Comparison of ENCODE assay signal across 14 cellular contexts in genomic region chr20:20211274-20211987, GRCh38.
DNase-seq lines count a peak whose midpoint lies in the region; ATAC-seq and TF ChIP-seq lines count a peak whose summit lies in the region.
"Had no signal": no experiment of that assay in that cellular context is flagged by ENCODE, and none has a peak within 500 bp of the region (broad histone marks: within the 10 kb centered on the region; RNA-seq: fewer than 3 reads in every experiment).

No MANE protein-coding gene starts in this region.

- intact Hi-C loops in psoas muscle (cut with DNase I): loop anchor here in 1 of 2 donors (5.0 kb wide), 1 partner anchor 129 kb away; no protein-coding TSS in a partner anchor

- 70 to 73% (median 73%) methylated on average over 5 of the region's 5 CpGs for WGBS in psoas muscle, 3 donors

- no peaks in the 10 kb centered on the region for H3K27me3 ChIP-seq in psoas muscle (ENCODE audit: insufficient read depth in 3 of 3, low read length in 2 of 3)

- H3K36me3 ChIP-seq in psoas muscle (ENCODE audit: insufficient read depth in 1 of 2, low read depth in 1 of 2): no peaks in the 10 kb centered on the region
- H3K36me3 ChIP-seq: neutrophil had no signal

- no peak overlapping the region for H3K4me3 ChIP-seq in psoas muscle

- H3K4me1 ChIP-seq in psoas muscle: peaks cover 12% of the 10 kb centered on the region

- peak; percentile 27 for DNase-seq in NCI-H1694 treated with DMSO at 0.1 percent for 48 hours (lab: John Stamatoyannopoulos, UW)
- no peak for DNase-seq in NCI-H1694 (lab: John Stamatoyannopoulos, UW)
- peak; percentile 99 for DNase-seq in M059J (ENCODE audit: low read depth)
- no peak for DNase-seq in psoas muscle
- DNase-seq in HPDE6-E6E7 (ENCODE audit: extremely low spot score): no peak
- DNase-seq in NCI-H2029 (lab: John Stamatoyannopoulos, UW): no peak
- DNase-seq in cerebellar cortex (ENCODE audit: low spot score): no peak
- DNase-seq: activated CD4-positive, alpha-beta T cell treated with anti-CD3 and anti-CD28 coated beads, Interleukin-2, amount 10 ng/mL, durations not matched to agents 7 days and 5 days; activated effector memory CD4-positive, alpha-beta T cell treated with Interleukin-2 at 50 U/mL for 16 hours; NCI-H446; stimulated activated naive CD4-positive, alpha-beta T cell treated with Interleukin-2 at 50 U/mL for 16 hours; SW 1271 had no signal

- TF ChIP-seq CTCF in psoas muscle (IDR thresholded peaks at IDR 0.05): no peak

- ATAC-seq in SK-N-SH treated with all-trans-retinoic acid at 6 μM for 48 hours: no peak
- no peak for ATAC-seq in psoas muscle

- no peaks in the 10 kb centered on the region for H3K9me3 ChIP-seq in psoas muscle
- H3K9me3 ChIP-seq: neutrophil had no signal

- H3K27ac ChIP-seq in psoas muscle: peak overlapping the region; percentile 17
- H3K27ac ChIP-seq: neutrophil had no signal

TF ChIP-seq in SK-N-SH treated with all-trans-retinoic acid at 6 μM for 48 hours, 23 proteins besides CTCF, POLR2A, EP300 and RAD21:
- no peak for TF ChIP-seq POU6F1 (CRISPR knock-in tag; IDR thresholded peaks at IDR 0.05; ENCODE audit: borderline replicate concordance, low read depth)
- TF ChIP-seq OSR1 (CRISPR knock-in tag; IDR thresholded peaks at IDR 0.05): no peak
- TF ChIP-seq BACH2 (CRISPR knock-in tag; IDR thresholded peaks at IDR 0.05; ENCODE audit: borderline replicate concordance): no peak
- peak; percentile 87 for TF ChIP-seq ISL1 (CRISPR knock-in tag; IDR thresholded peaks at IDR 0.05)
- no peak for TF ChIP-seq TCF4 (CRISPR knock-in tag; IDR thresholded peaks at IDR 0.05; ENCODE audit: borderline replicate concordance)
- no peak for TF ChIP-seq SNAI2 (CRISPR knock-in tag; IDR thresholded peaks at IDR 0.05)
- no peak for TF ChIP-seq ARNTL (CRISPR knock-in tag; IDR thresholded peaks at IDR 0.05; ENCODE audit: borderline replicate concordance, low read depth)
- no peak for TF ChIP-seq ZNF8 (CRISPR knock-in tag; IDR thresholded peaks at IDR 0.05)
- TF ChIP-seq ZC3H10 (CRISPR knock-in tag; IDR thresholded peaks at IDR 0.05): no peak
- TF ChIP-seq ZNF70 (CRISPR knock-in tag; IDR thresholded peaks at IDR 0.05): no peak
- no peak for TF ChIP-seq GLIS3 (CRISPR knock-in tag; IDR thresholded peaks at IDR 0.05)
- no peak for TF ChIP-seq TOX (CRISPR knock-in tag; IDR thresholded peaks at IDR 0.05; ENCODE audit: borderline replicate concordance)
- no peak for TF ChIP-seq ZNF565 (CRISPR knock-in tag; conservative IDR thresholded peaks at IDR 0.05; ENCODE audit: low read depth)
- TF ChIP-seq, protein P1, sequence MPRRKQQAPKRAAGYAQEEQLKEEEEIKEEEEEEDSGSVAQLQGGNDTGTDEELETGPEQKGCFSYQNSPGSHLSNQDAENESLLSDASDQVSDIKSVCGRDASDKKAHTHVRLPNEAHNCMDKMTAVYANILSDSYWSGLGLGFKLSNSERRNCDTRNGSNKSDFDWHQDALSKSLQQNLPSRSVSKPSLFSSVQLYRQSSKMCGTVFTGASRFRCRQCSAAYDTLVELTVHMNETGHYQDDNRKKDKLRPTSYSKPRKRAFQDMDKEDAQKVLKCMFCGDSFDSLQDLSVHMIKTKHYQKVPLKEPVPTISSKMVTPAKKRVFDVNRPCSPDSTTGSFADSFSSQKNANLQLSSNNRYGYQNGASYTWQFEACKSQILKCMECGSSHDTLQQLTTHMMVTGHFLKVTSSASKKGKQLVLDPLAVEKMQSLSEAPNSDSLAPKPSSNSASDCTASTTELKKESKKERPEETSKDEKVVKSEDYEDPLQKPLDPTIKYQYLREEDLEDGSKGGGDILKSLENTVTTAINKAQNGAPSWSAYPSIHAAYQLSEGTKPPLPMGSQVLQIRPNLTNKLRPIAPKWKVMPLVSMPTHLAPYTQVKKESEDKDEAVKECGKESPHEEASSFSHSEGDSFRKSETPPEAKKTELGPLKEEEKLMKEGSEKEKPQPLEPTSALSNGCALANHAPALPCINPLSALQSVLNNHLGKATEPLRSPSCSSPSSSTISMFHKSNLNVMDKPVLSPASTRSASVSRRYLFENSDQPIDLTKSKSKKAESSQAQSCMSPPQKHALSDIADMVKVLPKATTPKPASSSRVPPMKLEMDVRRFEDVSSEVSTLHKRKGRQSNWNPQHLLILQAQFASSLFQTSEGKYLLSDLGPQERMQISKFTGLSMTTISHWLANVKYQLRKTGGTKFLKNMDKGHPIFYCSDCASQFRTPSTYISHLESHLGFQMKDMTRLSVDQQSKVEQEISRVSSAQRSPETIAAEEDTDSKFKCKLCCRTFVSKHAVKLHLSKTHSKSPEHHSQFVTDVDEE (CRISPR knock-in tag; IDR thresholded peaks at IDR 0.05): no peak
- TF ChIP-seq, protein P2, sequence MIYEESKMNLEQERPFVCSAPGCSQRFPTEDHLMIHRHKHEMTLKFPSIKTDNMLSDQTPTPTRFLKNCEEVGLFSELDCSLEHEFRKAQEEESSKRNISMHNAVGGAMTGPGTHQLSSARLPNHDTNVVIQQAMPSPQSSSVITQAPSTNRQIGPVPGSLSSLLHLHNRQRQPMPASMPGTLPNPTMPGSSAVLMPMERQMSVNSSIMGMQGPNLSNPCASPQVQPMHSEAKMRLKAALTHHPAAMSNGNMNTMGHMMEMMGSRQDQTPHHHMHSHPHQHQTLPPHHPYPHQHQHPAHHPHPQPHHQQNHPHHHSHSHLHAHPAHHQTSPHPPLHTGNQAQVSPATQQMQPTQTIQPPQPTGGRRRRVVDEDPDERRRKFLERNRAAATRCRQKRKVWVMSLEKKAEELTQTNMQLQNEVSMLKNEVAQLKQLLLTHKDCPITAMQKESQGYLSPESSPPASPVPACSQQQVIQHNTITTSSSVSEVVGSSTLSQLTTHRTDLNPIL (CRISPR knock-in tag; IDR thresholded peaks at IDR 0.05; ENCODE audit: low read depth): 0 out of 2 replicates have a peak, but pooled peaks have one; percentile 16
- no peak for TF ChIP-seq ZFP30 (CRISPR knock-in tag; IDR thresholded peaks at IDR 0.05)

Comparison
In these comparisons a context has a peak if more than half of its experiments do, and no peak if none do; other contexts are left out.
1. DNase-seq: peak in NCI-H1694 treated with DMSO at 0.1 percent for 48 hours (single experiment) and M059J (single experiment); none in NCI-H1694 (single experiment), psoas muscle (0 of 2), HPDE6-E6E7 (single experiment), NCI-H2029 (single experiment) and cerebellar cortex (single experiment).